In genomic region chr7:84009051-84009450, GRCh38 we compare ENCODE assay signal across 28 cellular contexts.
DNase-seq lines count a peak whose midpoint lies in the region; ATAC-seq and TF ChIP-seq lines count a peak whose summit lies in the region.
"Had no signal": no experiment of that assay in that cellular context is flagged by ENCODE, and none has a peak within 500 bp of the region (broad histone marks: within the 10 kb centered on the region; RNA-seq: fewer than 3 reads in every experiment).

No MANE protein-coding gene starts in this region.

- no peak overlapping the region for H3K4me3 ChIP-seq in foreskin fibroblast (ENCODE audit: low read depth in 1 of 2, low read length in 2 of 2)
- H3K4me3 ChIP-seq: ascending aorta, coronary artery, gastroesophageal sphincter, skin epidermis, upper lobe of right lung had no signal

- peak; percentile 53; the same call in 2 of the 3 replicates for ATAC-seq in SK-N-SH treated with all-trans-retinoic acid at 6 μM for 48 hours
- ATAC-seq in HG02610 (IDR thresholded peaks at IDR 0.05; ENCODE audit: unreplicated experiment), result no peak
- ATAC-seq in esophagus mucosa, result no peak
- ATAC-seq: activated CD8-positive, alpha-beta memory T cell treated with anti-CD3 and anti-CD28 coated beads, Interleukin-2, amount 10 ng/mL, durations not matched to agents 7 days and 5 days; gastroesophageal sphincter; left cardiac atrium; stimulated activated naive B cell treated with anti-CD40 and anti-IgM and Interleukin-4, amounts not matched to agents 10 μg/mL and 1 μg/mL and 100 μg/mL, for 72 hours; upper lobe of right lung had no signal

- TF ChIP-seq CTCF in foreskin fibroblast (IDR thresholded peaks at IDR 0.05; ENCODE audit: low read depth, low read length), result no peak

- peak; percentile 3 for DNase-seq in AG08395 (ENCODE audit: low spot score)
- DNase-seq in HCEC 1CT, result peak; percentile 70
- DNase-seq in foreskin fibroblast, result peak; percentile 14 to 22
- no peak for DNase-seq in AG20443 (ENCODE audit: low spot score)
- no peak for DNase-seq in globus pallidus (ENCODE audit: low spot score)
- DNase-seq: activated B cell treated with CpG ODN at 0.5 μM for 24 hours; activated CD4-positive, alpha-beta T cell treated with anti-CD3 and anti-CD28 coated beads, Interleukin-2, amount 50 U/mL, for 4 hours; activated CD8-positive, alpha-beta memory T cell treated with anti-CD3 and anti-CD28 coated beads, Interleukin-2, amount 10 ng/mL, durations not matched to agents 7 days and 5 days; activated gamma-delta T cell treated with Interleukin-2 at 50 U/mL for 16 hours; activated naive CD8-positive, alpha-beta T cell treated with anti-CD3 and anti-CD28 coated beads, Interleukin-2, amount 10 ng/mL, durations not matched to agents 7 days and 5 days; activated T-cell treated with anti-CD3 and anti-CD28 coated beads, Interleukin-2, amount 50 U/mL, for 48 hours; BE2C; CD8-positive, alpha-beta memory T cell; effector memory CD4-positive, alpha-beta T cell; hypothalamus; left cardiac atrium; NCI-H146; NCI-H446; NCI-H774; stimulated activated naive B cell treated with anti-CD40 and anti-IgM and Interleukin-4, amounts not matched to agents 10 μg/mL and 1 μg/mL and 100 μg/mL, for 72 hours; upper lobe of right lung had no signal

TF ChIP-seq in SK-N-SH treated with all-trans-retinoic acid at 6 μM for 48 hours, 23 proteins besides CTCF, POLR2A, EP300 and RAD21:
- TF ChIP-seq TOX (CRISPR knock-in tag; IDR thresholded peaks at IDR 0.05; ENCODE audit: borderline replicate concordance) (no peak), ZNF70 (CRISPR knock-in tag; IDR thresholded peaks at IDR 0.05) (no peak), PPARA (CRISPR knock-in tag; IDR thresholded peaks at IDR 0.05; ENCODE audit: borderline replicate concordance) (no peak), BACH2 (CRISPR knock-in tag; IDR thresholded peaks at IDR 0.05; ENCODE audit: borderline replicate concordance) (no peak), ESRRG (CRISPR knock-in tag; IDR thresholded peaks at IDR 0.05) (no peak), CREB5 (CRISPR knock-in tag; IDR thresholded peaks at IDR 0.05; ENCODE audit: low read depth) (no peak), SNAI2 (CRISPR knock-in tag; IDR thresholded peaks at IDR 0.05) (no peak), OSR1 (CRISPR knock-in tag; IDR thresholded peaks at IDR 0.05) (no peak), CSDC2 (CRISPR knock-in tag; IDR thresholded peaks at IDR 0.05) (no peak), ZFP3 (CRISPR knock-in tag; IDR thresholded peaks at IDR 0.05) (no peak), TCF4 (CRISPR knock-in tag; IDR thresholded peaks at IDR 0.05; ENCODE audit: borderline replicate concordance) (no peak), RARB (CRISPR knock-in tag; IDR thresholded peaks at IDR 0.05) (no peak), ARNTL (CRISPR knock-in tag; IDR thresholded peaks at IDR 0.05; ENCODE audit: borderline replicate concordance, low read depth) (no peak), ISL1 (CRISPR knock-in tag; IDR thresholded peaks at IDR 0.05) (no peak), CSRNP3 (CRISPR knock-in tag; IDR thresholded peaks at IDR 0.05) (no peak), GLIS3 (CRISPR knock-in tag; IDR thresholded peaks at IDR 0.05) (no peak)
TF ChIP-seq in SK-N-SH treated with all-trans-retinoic acid at 6 μM for 48 hours: peak in this region for 0.

Comparison
In these comparisons a context has a peak if more than half of its experiments do, and no peak if none do; other contexts are left out.
1. DNase-seq: peak in AG08395 (single experiment), HCEC 1CT (single experiment) and foreskin fibroblast (2 of 2); none in AG20443 (single experiment) and globus pallidus (single experiment).